In the genomic region with DNA sequence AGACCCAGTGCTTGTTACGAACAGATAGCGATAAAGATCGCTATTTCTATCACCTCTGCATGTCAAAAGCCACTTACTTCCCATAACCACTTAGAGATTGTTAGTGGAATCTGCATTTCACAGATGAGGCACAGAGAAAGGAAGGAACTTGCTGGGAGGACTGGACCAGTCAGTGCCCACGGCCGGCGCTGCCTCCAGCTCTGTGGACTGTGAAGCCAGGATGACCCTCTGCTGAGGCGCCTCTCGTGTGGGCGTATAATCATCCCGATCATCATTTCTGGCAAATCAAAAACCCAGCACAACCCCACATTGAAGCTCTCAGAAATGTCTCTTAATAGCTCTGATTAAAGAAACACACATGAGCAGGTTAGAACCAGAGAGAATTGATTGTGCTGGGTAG, we compare ENCODE assay signal across 29 cellular contexts.
"Had no signal": no experiment of that assay in that cellular context is flagged by ENCODE, and none has a peak within 500 bp of the region (broad histone marks: within the 10 kb centered on the region; RNA-seq: fewer than 3 reads in every experiment).

No MANE protein-coding gene starts in this region.

- H3K4me2 ChIP-seq: neural progenitor cell had no signal

- H3K36me3 ChIP-seq: colonic mucosa, gastrocnemius medialis, heart right ventricle, neural progenitor cell, prostate gland, right atrium auricular region, sigmoid colon, thoracic aorta, tibial nerve, upper lobe of left lung, uterus had no signal

- H3K4me3 Mint-ChIP-seq: dendritic cell treated with granulocyte-macrophage colony-stimulating factor and Interleukin-4, amounts not matched to agents 40 ng/mL and 50 ng/mL, for 4 days; endodermal cell; naive thymus-derived CD4-positive, alpha-beta T cell; nephron; neural progenitor cell; stimulated activated memory B cell treated with anti-CD40 and anti-IgM and Interleukin-4, amounts not matched to agents 10 μg/mL and 1 μg/mL and 100 μg/mL, for 72 hours had no signal

- H3K9me3 Mint-ChIP-seq: dendritic cell treated with granulocyte-macrophage colony-stimulating factor and Interleukin-4, amounts not matched to agents 40 ng/mL and 50 ng/mL, for 4 days; endodermal cell; naive thymus-derived CD4-positive, alpha-beta T cell; nephron; neural progenitor cell; stimulated activated memory B cell treated with anti-CD40 and anti-IgM and Interleukin-4, amounts not matched to agents 10 μg/mL and 1 μg/mL and 100 μg/mL, for 72 hours had no signal

- H3K4me3 ChIP-seq: colonic mucosa, gastrocnemius medialis, heart right ventricle, neural progenitor cell, prostate gland, right atrium auricular region, sigmoid colon, thoracic aorta, tibial nerve, upper lobe of left lung, uterus had no signal

- H3K36me3 Mint-ChIP-seq: naive thymus-derived CD4-positive, alpha-beta T cell; neural progenitor cell; stimulated activated memory B cell treated with anti-CD40 and anti-IgM and Interleukin-4, amounts not matched to agents 10 μg/mL and 1 μg/mL and 100 μg/mL, for 72 hours had no signal

- DNase-seq: central memory CD4-positive, alpha-beta T cell; colonic mucosa; effector CD8-positive, alpha-beta T cell; endodermal cell; foreskin fibroblast; gastrocnemius medialis; hippocampal formation; left colon; mammary epithelial cell; mesendoderm; midbrain; naive thymus-derived CD4-positive, alpha-beta T cell; sigmoid colon; stimulated activated CD4-positive, alpha-beta T cell treated with anti-CD3 and anti-CD28 coated beads, Interleukin-4, amount 100 ng/mL, for 4 hours; stimulated activated naive CD8-positive, alpha-beta T cell treated with anti-CD3 and anti-CD28 coated beads, Interleukin-15, Interleukin-2, amounts not matched to agents 100 U/mL and 50 U/mL, for 24 hours; uterus had no signal

- H3K4me1 ChIP-seq: colonic mucosa, gastrocnemius medialis, parathyroid adenoma, prostate gland, right atrium auricular region, sigmoid colon, tibial nerve, upper lobe of left lung had no signal

- H3K27ac Mint-ChIP-seq: dendritic cell treated with granulocyte-macrophage colony-stimulating factor and Interleukin-4, amounts not matched to agents 40 ng/mL and 50 ng/mL, for 4 days; endodermal cell; naive thymus-derived CD4-positive, alpha-beta T cell; nephron; stimulated activated memory B cell treated with anti-CD40 and anti-IgM and Interleukin-4, amounts not matched to agents 10 μg/mL and 1 μg/mL and 100 μg/mL, for 72 hours had no signal

- H3K27me3 ChIP-seq: uterus had no signal

- H3K4me1 Mint-ChIP-seq: endodermal cell; naive thymus-derived CD4-positive, alpha-beta T cell had no signal

- H3K9me3 ChIP-seq: colonic mucosa, gastrocnemius medialis, heart right ventricle, prostate gland, right atrium auricular region, sigmoid colon, thoracic aorta, tibial nerve, upper lobe of left lung, uterus had no signal

- H3K27ac ChIP-seq: colonic mucosa, epithelial cell of prostate, gastrocnemius medialis, heart right ventricle, neural progenitor cell, parathyroid adenoma, prostate gland, right atrium auricular region, sigmoid colon, thoracic aorta, tibial nerve, upper lobe of left lung, uterus had no signal

- H3K9ac ChIP-seq: neural progenitor cell, parathyroid adenoma had no signal

- H2AFZ ChIP-seq: neural progenitor cell, parathyroid adenoma had no signal

- ATAC-seq: esophagus mucosa; gastrocnemius medialis; heart right ventricle; left colon; naive thymus-derived CD4-positive, alpha-beta T cell; stimulated activated memory B cell treated with anti-CD40 and anti-IgM and Interleukin-4, amounts not matched to agents 10 μg/mL and 1 μg/mL and 100 μg/mL, for 72 hours; stimulated activated naive CD8-positive, alpha-beta T cell treated with anti-CD3 and anti-CD28 coated beads, Interleukin-15, Interleukin-2, amounts not matched to agents 100 U/mL and 50 U/mL, for 24 hours had no signal
